8 cellular contexts compared by ENCODE assay signal in the genomic region with DNA sequence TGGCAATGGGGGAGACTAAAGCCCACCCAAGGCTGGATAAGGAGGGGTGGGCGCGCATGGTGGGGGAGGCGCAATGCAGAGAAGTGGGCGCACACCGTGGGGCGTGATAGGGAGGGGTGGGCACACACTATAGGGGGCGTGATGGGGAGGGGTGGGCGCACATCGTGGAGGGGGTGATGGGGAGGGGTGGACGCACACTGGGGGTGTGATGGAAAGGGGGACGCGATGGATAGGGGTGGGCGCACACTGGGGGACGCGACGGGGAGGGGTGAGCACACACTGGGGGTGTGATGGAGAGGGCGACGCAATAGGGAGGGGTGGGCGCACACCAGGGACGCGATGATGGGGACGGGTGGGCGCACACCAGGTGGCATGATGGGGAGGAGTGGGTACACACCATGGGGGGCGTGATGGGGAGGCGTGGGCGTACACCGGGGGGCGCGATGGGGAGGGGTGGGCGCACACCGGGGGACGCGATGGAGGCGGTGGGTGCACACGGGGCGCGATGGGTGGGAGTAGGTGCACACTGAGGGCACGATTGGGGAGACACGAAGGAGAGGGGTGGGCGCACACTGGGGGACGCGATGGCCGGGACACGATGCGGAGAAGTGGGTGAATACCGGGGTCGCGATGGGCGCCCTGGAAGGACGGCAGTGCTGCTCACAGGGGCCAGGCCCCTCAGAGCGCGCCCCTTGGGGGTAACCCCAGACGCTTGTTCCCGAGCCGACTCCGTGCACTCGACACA. TPM values are rescaled to one million over a fixed set of nuclear protein-coding genes. Genes with fewer than 3 reads are reported as not detected.
DNase-seq lines count a peak whose midpoint lies in the region; ATAC-seq, FAIRE-seq and TF ChIP-seq lines count a peak whose summit lies in the region.

No MANE protein-coding gene starts in this region.

- H3K27me3 ChIP-seq in OCI-LY3 (ENCODE audit: low read depth, low read length) (no peaks in the 10 kb centered on the region), parathyroid adenoma (ENCODE audit: control insufficient read depth, insufficient read depth, low read length) (no peaks in the 10 kb centered on the region)

- DNase-seq in amygdala (lab: John Stamatoyannopoulos, UW) (no peak), cerebellar nuclear complex (lab: John Stamatoyannopoulos, UW) (no peak), globus pallidus (ENCODE audit: low spot score) (no peak), RCC 7860 (ENCODE audit: low spot score) (no peak)

- ATAC-seq in esophagus mucosa, result peak; percentile 9

- H4K20me1 ChIP-seq in OCI-LY3 (ENCODE audit: insufficient read depth, low read length), result peaks cover 34% of the 10 kb centered on the region

- no peak for FAIRE-seq in RCC 7860 (lab: Jason Lieb, UNC)

- peak overlapping the region; percentile 88 for H3K4me2 ChIP-seq in OCI-LY3 (ENCODE audit: low read length)
- H3K4me2 ChIP-seq in parathyroid adenoma (ENCODE audit: low read length), result peak overlapping the region; percentile 47

- TF ChIP-seq CTCF in OCI-LY3 (IDR thresholded peaks at IDR 0.05; ENCODE audit: low read depth, low read length), result no peak
- TF ChIP-seq CTCF in parathyroid adenoma (IDR thresholded peaks at IDR 0.05), result no peak

- peaks cover 12% of the 10 kb centered on the region for H3K9me3 ChIP-seq in ES-I3 (ENCODE audit: control insufficient read depth, insufficient read depth, low read length)
- no peaks in the 10 kb centered on the region; the same call in 1 of the 2 replicates for H3K9me3 ChIP-seq in OCI-LY3 (ENCODE audit: insufficient read depth, low read length)
- no peaks in the 10 kb centered on the region for H3K9me3 ChIP-seq in parathyroid adenoma (ENCODE audit: control insufficient read depth, low read length)

- H3K4me3 ChIP-seq in OCI-LY3 (ENCODE audit: low read length), result peak overlapping the region; percentile 95
- H3K4me3 ChIP-seq in parathyroid adenoma (ENCODE audit: low read depth, low read length), result peak overlapping the region; percentile 47

- H3K36me3 ChIP-seq in ES-I3 (ENCODE audit: insufficient read depth, low read length) (no peaks in the 10 kb centered on the region), OCI-LY3 (replicated peaks; ENCODE audit: low read depth, low read length) (no peaks in the 10 kb centered on the region), parathyroid adenoma (ENCODE audit: control insufficient read depth, insufficient read depth, low read length) (no peaks in the 10 kb centered on the region)

- H3K79me2 ChIP-seq in OCI-LY3 (ENCODE audit: low read length) (peaks cover 56% of the 10 kb centered on the region), parathyroid adenoma (no peaks in the 10 kb centered on the region)

- H2AFZ ChIP-seq in OCI-LY3 (ENCODE audit: low read depth, low read length), result no peak overlapping the region
- H2AFZ ChIP-seq in parathyroid adenoma, result peak overlapping the region; percentile 50

- H3K9ac ChIP-seq in ES-I3 (ENCODE audit: low read depth, low read length) (peak overlapping the region; percentile 91), OCI-LY3 (ENCODE audit: low read length) (no peak overlapping the region), parathyroid adenoma (no peak overlapping the region)

- H3K27ac ChIP-seq in OCI-LY3 (ENCODE audit: low read length), result no peak overlapping the region
- no peak overlapping the region for H3K27ac ChIP-seq in parathyroid adenoma

- H3K4me1 ChIP-seq in ES-I3 (ENCODE audit: insufficient read depth, low read length) (peaks cover 7% of the 10 kb centered on the region; the same call in 1 of the 2 replicates), OCI-LY3 (ENCODE audit: low read length) (peaks cover 10% of the 10 kb centered on the region), parathyroid adenoma (no peaks in the 10 kb centered on the region)

RNA-seq across cellular contexts. Expression of a gene that starts 0.9 kb away (rescaled TPM):
- 51.9 TPM for total RNA-seq in esophagus mucosa

RNA-seq across cellular contexts. Expression of a gene that starts 15.3 kb away (rescaled TPM):
- 35.8 TPM for total RNA-seq in esophagus mucosa

RNA-seq across cellular contexts. Expression of a gene that starts 56.6 kb away (rescaled TPM):
- total RNA-seq in esophagus mucosa, result 67.1 TPM
